Comparison of ENCODE assay signal across 8 cellular contexts in the genomic region with DNA sequence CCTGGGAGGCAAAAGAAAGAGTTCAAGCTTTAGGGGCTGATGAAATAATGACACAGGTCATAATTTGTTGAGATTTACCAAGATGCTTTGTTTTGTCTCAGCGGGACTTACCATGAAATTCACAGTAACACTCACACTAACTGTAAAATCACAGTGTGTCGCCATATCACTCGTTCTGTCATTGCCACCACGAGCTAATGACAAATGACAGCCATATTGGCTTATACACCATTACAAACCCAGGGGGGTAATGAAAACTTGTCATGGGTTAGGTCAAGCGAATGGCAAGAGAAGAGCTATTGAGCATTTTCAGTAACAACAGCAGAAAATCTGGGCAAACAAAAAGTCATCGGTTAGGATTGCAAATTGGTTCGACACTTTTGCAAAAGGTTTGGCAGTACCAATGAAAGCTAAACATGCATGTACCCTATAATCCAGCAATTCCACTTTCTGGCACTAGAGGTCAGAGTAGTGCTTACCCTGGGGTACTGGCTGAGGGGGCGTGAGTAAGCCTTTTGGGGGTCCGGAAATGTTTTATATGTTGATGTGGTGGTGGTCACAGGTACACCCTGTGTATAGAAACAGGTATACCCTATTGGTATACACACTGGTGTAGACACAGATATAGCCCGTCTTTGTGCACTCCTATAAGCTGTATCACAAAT.
DNase-seq lines count a peak whose midpoint lies in the region; ATAC-seq and TF ChIP-seq lines count a peak whose summit lies in the region.

No MANE protein-coding gene starts in this region.

- H3K4me1 ChIP-seq in cardiac muscle cell (ENCODE audit: low read depth) (no peaks in the 10 kb centered on the region), testis (no peaks in the 10 kb centered on the region)

- TF ChIP-seq CTCF in cardiac muscle cell (IDR thresholded peaks at IDR 0.05; ENCODE audit: low read depth, low read length): peak; percentile 33
- TF ChIP-seq CTCF in endothelial cell (IDR thresholded peaks at IDR 0.05; ENCODE audit: unreplicated experiment): peak; percentile 67
- TF ChIP-seq CTCF in testis (IDR thresholded peaks at IDR 0.05): peak in 2 of 3 experiments; percentile 23 to 31
- TF ChIP-seq CTCF in glutamatergic neuron (IDR thresholded peaks at IDR 0.05; ENCODE audit: partially characterized antibody, unreplicated experiment): no peak

- H3K9me3 ChIP-seq in cardiac muscle cell (ENCODE audit: low read depth): no peaks in the 10 kb centered on the region
- no peaks in the 10 kb centered on the region for H3K9me3 ChIP-seq in testis

- intact Hi-C loops in left cardiac atrium (cut with DNase I): no loop called here
- intact Hi-C loops in testis (cut with DNase I; ENCODE audit: low total_unique reads): no loop called here

- H3K4me3 ChIP-seq in cardiac muscle cell (no peak overlapping the region), testis (no peak overlapping the region)

- H3K4me1 Mint-ChIP-seq in endothelial cell (ENCODE audit: unreplicated experiment) (no peaks in the 10 kb centered on the region), glutamatergic neuron (ENCODE audit: low read depth, unreplicated experiment) (peaks cover 5% of the 10 kb centered on the region)

- ATAC-seq in left cardiac atrium (no peak), GM21529 (IDR thresholded peaks at IDR 0.05; ENCODE audit: unreplicated experiment) (no peak)

- H3K27ac ChIP-seq in cardiac muscle cell: no peak overlapping the region
- no peak overlapping the region for H3K27ac ChIP-seq in testis

- H3K9me3 Mint-ChIP-seq in endothelial cell (ENCODE audit: unreplicated experiment) (no peaks in the 10 kb centered on the region), glutamatergic neuron (ENCODE audit: unreplicated experiment) (peaks cover 2% of the 10 kb centered on the region)

- H3K36me3 Mint-ChIP-seq in endothelial cell (ENCODE audit: low read depth, unreplicated experiment) (no peaks in the 10 kb centered on the region), glutamatergic neuron (ENCODE audit: unreplicated experiment) (peaks cover 3% of the 10 kb centered on the region)

- DNase-seq in cardiac muscle cell (ENCODE audit: low read depth in 1 of 2, low spot score in 1 of 2): peak in 1 of 2 donors; percentile 4
- no peak for DNase-seq in left cardiac atrium
- peak; percentile 44 for DNase-seq in NCI-H2227 (lab: John Stamatoyannopoulos, UW; ENCODE audit: unreplicated experiment)
- peak; percentile 7 for DNase-seq in endothelial cell (ENCODE audit: low spot score)
- peak; percentile 21 for DNase-seq in testis
- DNase-seq in AG08396 (ENCODE audit: low spot score): no peak
- DNase-seq in glutamatergic neuron: no peak

- H3K27me3 Mint-ChIP-seq in endothelial cell (ENCODE audit: unreplicated experiment) (peaks cover 6% of the 10 kb centered on the region), glutamatergic neuron (ENCODE audit: unreplicated experiment) (peaks cover 2% of the 10 kb centered on the region)

- no peaks in the 10 kb centered on the region for H3K27me3 ChIP-seq in cardiac muscle cell
- H3K27me3 ChIP-seq in testis: no peaks in the 10 kb centered on the region

- no peaks in the 10 kb centered on the region for H3K36me3 ChIP-seq in cardiac muscle cell
- no peaks in the 10 kb centered on the region for H3K36me3 ChIP-seq in testis (ENCODE audit: low read depth, missing control alignments)

- H3K4me3 Mint-ChIP-seq in endothelial cell (ENCODE audit: unreplicated experiment) (no peak overlapping the region), glutamatergic neuron (ENCODE audit: unreplicated experiment) (no peak overlapping the region)

- WGBS in testis, 2 donors: 46 to 55% methylated on average over 9 to 10 of the region's 10 CpGs

- no peak for TF ChIP-seq POLR2A in testis (IDR thresholded peaks at IDR 0.05)

- H3K27ac Mint-ChIP-seq in endothelial cell (ENCODE audit: unreplicated experiment) (no peak overlapping the region), glutamatergic neuron (ENCODE audit: unreplicated experiment) (no peak overlapping the region)

Comparison
In these comparisons a context has a peak if more than half of its experiments do, and no peak if none do; other contexts are left out.
1. DNase-seq: peak in NCI-H2227 (single experiment), endothelial cell (single experiment) and testis (single experiment); none in left cardiac atrium (single experiment), AG08396 (single experiment) and glutamatergic neuron (single experiment).